Comparison of ENCODE assay signal across 1 cellular context in genomic region chr1:112708002-112708448, GRCh38.
TF ChIP-seq lines count a peak whose summit lies in the region.

No MANE protein-coding gene starts in this region.

TF ChIP-seq in H1, 55 proteins besides CTCF, POLR2A, EP300 and RAD21:
- TF ChIP-seq GTF2F1 (IDR thresholded peaks at IDR 0.05; ENCODE audit: borderline replicate concordance, low read depth, low read length) (no peak), SP4 (IDR thresholded peaks at IDR 0.05; ENCODE audit: low read length) (no peak), SIX5 (IDR thresholded peaks at IDR 0.05; ENCODE audit: low read depth, low read length) (no peak), TBP (IDR thresholded peaks at IDR 0.05; ENCODE audit: low read depth, low read length) (no peak)
TF ChIP-seq in H1: peak in this region for 0.
